ENCODE assay signal across 32 cellular contexts in the genomic region with DNA sequence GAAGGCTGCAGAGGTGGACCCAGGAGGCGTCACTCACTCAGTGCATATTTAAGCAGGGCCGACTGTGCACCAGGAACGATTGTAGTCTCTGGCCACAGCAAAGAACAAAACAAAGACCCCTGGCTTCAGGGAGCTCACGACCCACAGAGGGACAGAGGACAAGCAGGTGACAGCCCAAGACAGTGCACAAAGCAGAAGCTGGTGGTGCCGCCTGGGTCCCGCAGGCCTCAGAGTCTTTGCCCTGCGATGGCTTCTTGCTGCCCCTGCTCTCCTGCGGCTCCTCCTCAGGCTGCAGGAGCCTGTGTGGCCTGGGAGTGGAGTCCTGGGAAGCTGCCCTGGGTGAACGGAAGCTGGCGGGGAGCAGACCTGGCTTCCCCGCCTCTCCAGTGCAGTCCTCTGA.
"Had no signal": no experiment of that assay in that cellular context is flagged by ENCODE, and none has a peak within 500 bp of the region (broad histone marks: within the 10 kb centered on the region; RNA-seq: fewer than 3 reads in every experiment).

No MANE protein-coding gene starts in this region.

- H3K36me3 ChIP-seq: MG63 had no signal

- H3K9me3 ChIP-seq: MG63 had no signal

- H3K9ac ChIP-seq: KMS-11 had no signal

- H3K4me2 ChIP-seq: KMS-11 had no signal

- H3K4me3 ChIP-seq: MG63 had no signal

- H3K27ac ChIP-seq: KMS-11 had no signal

- DNase-seq: Karpas-422, Kasumi-1, MG63, MM.1S, MV-4-11, NCI-H1048, NCI-H1092, NCI-H1092 treated with DMSO at 0.1 percent for 48 hours, NCI-H1105, NCI-H1105 treated with DMSO at 0.1 percent for 48 hours, NCI-H1417, NCI-H1417 treated with DMSO at 0.1 percent for 48 hours, NCI-H1436, NCI-H1436 treated with DMSO at 0.1 percent for 48 hours, NCI-H146, NCI-H1694, NCI-H1694 treated with DMSO at 0.1 percent for 48 hours, NCI-H187, NCI-H187 treated with DMSO at 0.1 percent for 48 hours, NCI-H1930, NCI-H2029, NCI-H2029 treated with DMSO at 0.1 percent for 48 hours, NCI-H2081, NCI-H2081 treated with DMSO at 0.1 percent for 48 hours, NCI-H2107, NCI-H2171, NCI-H2171 treated with DMSO at 0.1 percent for 48 hours, NCI-H2227 treated with DMSO at 0.1 percent for 48 hours, NCI-H226, NCI-H345, NCI-H510A had no signal
